ENCODE assay signal across 34 cellular contexts in genomic region chr7:153010416-153010815, GRCh38.
"Had no signal": no experiment of that assay in that cellular context is flagged by ENCODE, and none has a peak within 500 bp of the region (broad histone marks: within the 10 kb centered on the region; RNA-seq: fewer than 3 reads in every experiment).

No MANE protein-coding gene starts in this region.

- H3K36me3 ChIP-seq: MG63 had no signal

- DNase-seq: Karpas-422, Kasumi-1, MG63, MM.1S, MV-4-11, NCI-H1048, NCI-H1092, NCI-H1092 treated with DMSO at 0.1 percent for 48 hours, NCI-H1105, NCI-H1105 treated with DMSO at 0.1 percent for 48 hours, NCI-H1417, NCI-H1417 treated with DMSO at 0.1 percent for 48 hours, NCI-H1436, NCI-H1436 treated with DMSO at 0.1 percent for 48 hours, NCI-H146, NCI-H1694, NCI-H1694 treated with DMSO at 0.1 percent for 48 hours, NCI-H187, NCI-H187 treated with DMSO at 0.1 percent for 48 hours, NCI-H1930, NCI-H2029, NCI-H2029 treated with DMSO at 0.1 percent for 48 hours, NCI-H2081, NCI-H2081 treated with DMSO at 0.1 percent for 48 hours, NCI-H2107, NCI-H2171, NCI-H2171 treated with DMSO at 0.1 percent for 48 hours, NCI-H2227 treated with DMSO at 0.1 percent for 48 hours, NCI-H226, NCI-H345, NCI-H446, NCI-H446 treated with DMSO at 0.1 percent for 48 hours, NCI-H510A, NCI-H510A treated with DMSO at 0.1 percent for 48 hours had no signal

- H3K4me3 ChIP-seq: MG63 had no signal

- H3K9me3 ChIP-seq: MG63 had no signal

- H3K27me3 ChIP-seq: MG63 had no signal
